ENCODE assay signal across 26 cellular contexts in genomic region chr18:77876319-77876865, GRCh38.
"Had no signal": no experiment of that assay in that cellular context is flagged by ENCODE, and none has a peak within 500 bp of the region (broad histone marks: within the 10 kb centered on the region; RNA-seq: fewer than 3 reads in every experiment).

No MANE protein-coding gene starts in this region.

- H3K27ac ChIP-seq: brain microvascular endothelial cell, coronary artery, dorsolateral prefrontal cortex, gastrocnemius medialis, hepatocyte, neutrophil, right lobe of liver, skin epidermis, testis, transverse colon had no signal

- DNase-seq: activated B cell treated with CpG ODN at 0.5 μM for 24 hours; activated CD4-positive, alpha-beta T cell treated with anti-CD3 and anti-CD28 coated beads, Interleukin-2, amount 50 U/mL, for 1 hour; activated CD8-positive, alpha-beta T cell treated with anti-CD3 and anti-CD28 coated beads for 36 hours; activated gamma-delta T cell treated with Interleukin-2 at 50 U/mL for 16 hours; activated naive CD4-positive, alpha-beta T cell treated with anti-CD3 and anti-CD28 coated beads, Interleukin-2, amount 50 U/mL, for 16 hours; activated T-cell treated with anti-CD3 and anti-CD28 coated beads, Interleukin-2, amount 50 U/mL, for 4 hours; amniotic stem cell; brain microvascular endothelial cell; dorsolateral prefrontal cortex; effector memory CD4-positive, alpha-beta T cell; erythroblast; gastrocnemius medialis; left colon; naive B cell; nephron progenitor cell; right lobe of liver; stimulated activated CD4-positive, alpha-beta T cell treated with anti-CD3 and anti-CD28 coated beads, Interleukin-12 subunit alpha, Interleukin-12 subunit beta, amount 100 ng/mL, for 4 hours; stimulated activated CD4-positive, alpha-beta T cell treated with anti-CD3 and anti-CD28 coated beads, Interleukin-4, amount 100 ng/mL, for 1 hour; stimulated activated naive CD8-positive, alpha-beta T cell treated with anti-CD3 and anti-CD28 coated beads, Interleukin-15, Interleukin-2, amounts not matched to agents 100 U/mL and 50 U/mL, for 24 hours; testis; transverse colon had no signal

- H3K27me3 ChIP-seq: brain microvascular endothelial cell, gastrocnemius medialis, hepatocyte, neutrophil, right lobe of liver, testis, transverse colon had no signal

- ATAC-seq: activated CD8-positive, alpha-beta T cell treated with anti-CD3 and anti-CD28 coated beads for 36 hours; activated T-cell treated with anti-CD3 and anti-CD28 coated beads, Interleukin-2, amount 50 U/mL, for 4 hours; activated T-helper 17 cell treated with anti-CD3 and anti-CD28 coated beads, Interleukin-2, amount 50 U/mL, for 72 hours; gastrocnemius medialis; left colon; right lobe of liver; stimulated activated naive CD8-positive, alpha-beta T cell treated with anti-CD3 and anti-CD28 coated beads, Interleukin-15, Interleukin-2, amounts not matched to agents 100 U/mL and 50 U/mL, for 24 hours had no signal

- H3K4me1 ChIP-seq: gastrocnemius medialis, right lobe of liver, testis, transverse colon had no signal

- H3K9me3 ChIP-seq: gastrocnemius medialis, neutrophil, right lobe of liver, testis, transverse colon had no signal

- H3K36me3 ChIP-seq: brain microvascular endothelial cell, gastrocnemius medialis, neutrophil, right lobe of liver, transverse colon had no signal

- H3K4me3 ChIP-seq: coronary artery, dorsolateral prefrontal cortex, gastrocnemius medialis, hepatocyte, right lobe of liver, skin epidermis, testis, transverse colon had no signal
